ENCODE assay signal across 8 cellular contexts in genomic region chr10:92848441-92849233, GRCh38. TPM values are rescaled to one million over a fixed set of nuclear protein-coding genes. Genes with fewer than 3 reads are reported as not detected.
DNase-seq lines count a peak whose midpoint lies in the region; ATAC-seq and TF ChIP-seq lines count a peak whose summit lies in the region.

TSS of gene EXOC6 (plus strand) at chr10:92848520. CDS start at chr10:92848534, 14 bp downstream.

- H3K9ac ChIP-seq in HUES64 (ENCODE audit: low read depth, low read length) (peak within 1 kb of the TSS; percentile 84), fibroblast of lung (ENCODE audit: insufficient read depth, low read length) (peak within 1 kb of the TSS; percentile 72)

- peaks cover 6 to 41% (median 31%) of the 10 kb centered on the region in 4 donors for H3K4me1 Mint-ChIP-seq in naive thymus-derived CD8-positive, alpha-beta T cell
- H3K4me1 Mint-ChIP-seq in stimulated activated naive B cell treated with anti-CD40 and anti-IgM and Interleukin-4, amounts not matched to agents 10 μg/mL and 1 μg/mL and 100 μg/mL, for 72 hours: peaks cover 25 to 34% of the 10 kb centered on the region in 2 donors

- H3K27ac ChIP-seq in HUES64 (ENCODE audit: low read depth, low read length) (no peak within 1 kb of the TSS; the same call in 1 of the 2 replicates), fibroblast of lung (ENCODE audit: insufficient read depth, low read length) (no peak within 1 kb of the TSS)

- no peaks in the 10 kb centered on the region for H3K27me3 Mint-ChIP-seq in naive thymus-derived CD8-positive, alpha-beta T cell
- no peaks in the 10 kb centered on the region for H3K27me3 Mint-ChIP-seq in stimulated activated naive B cell treated with anti-CD40 and anti-IgM and Interleukin-4, amounts not matched to agents 10 μg/mL and 1 μg/mL and 100 μg/mL, for 72 hours

- H4K20me1 ChIP-seq in fibroblast of lung (ENCODE audit: control insufficient read depth, extremely low read depth, insufficient read depth, low read length): no peaks in the 10 kb centered on the region

- peak within 1 kb of the TSS; percentile 82 to 93 (median 89) for H3K4me3 Mint-ChIP-seq in naive thymus-derived CD8-positive, alpha-beta T cell
- H3K4me3 Mint-ChIP-seq in stimulated activated naive B cell treated with anti-CD40 and anti-IgM and Interleukin-4, amounts not matched to agents 10 μg/mL and 1 μg/mL and 100 μg/mL, for 72 hours: peak within 1 kb of the TSS; percentile 90 to 94

- TF ChIP-seq CTCF in fibroblast of lung (conservative IDR thresholded peaks at IDR 0.05 in 1 of 2, IDR thresholded peaks at IDR 0.05 in 1 of 2; ENCODE audit: low read depth in 1 of 2, low read length in 2 of 2): no peak

- under 1% methylated on average over 103 of the region's 103 CpGs for WGBS in HUES64

- H3K9me3 ChIP-seq in HUES64 (ENCODE audit: insufficient read depth, low read depth, low read length): peaks cover 7% of the 10 kb centered on the region
- H3K9me3 ChIP-seq in fibroblast of lung (ENCODE audit: control insufficient read depth, insufficient read depth, low read depth, low read length): no peaks in the 10 kb centered on the region

- DNase-seq in DMS53 treated with DMSO at 0.1 percent for 48 hours (lab: John Stamatoyannopoulos, UW; ENCODE audit: unreplicated experiment) (peak; percentile 60), RPMI7951 (ENCODE audit: low read depth) (peak; percentile 71), fibroblast of lung (ENCODE audit: low read depth in 2 of 2) (peak; percentile 72 to 77)
- DNase-seq in activated T-helper 1 cell treated with anti-CD3 and anti-CD28 coated beads, Interleukin-2, amount 50 U/mL, for 16 hours (ENCODE audit: low read depth in 1 of 2, low spot score in 1 of 2): peak; percentile 67 to 74
- peak; percentile 75 to 95 (median 88) for DNase-seq in naive thymus-derived CD8-positive, alpha-beta T cell
- peak; percentile 82 for DNase-seq in stimulated activated naive B cell treated with anti-CD40 and anti-IgM and Interleukin-4, amounts not matched to agents 10 μg/mL and 1 μg/mL and 100 μg/mL, for 72 hours

- H3K4me2 ChIP-seq in fibroblast of lung (ENCODE audit: extremely low read depth, insufficient read depth, low read length): peak within 1 kb of the TSS; percentile 98

- H3K4me1 ChIP-seq in HUES64 (ENCODE audit: insufficient read depth, low read length) (peaks cover 5% of the 10 kb centered on the region; the same call in 1 of the 2 replicates), fibroblast of lung (ENCODE audit: control insufficient read depth, extremely low read depth, insufficient read depth, low read length) (peaks cover 3% of the 10 kb centered on the region)

- peak within 1 kb of the TSS; percentile 96 for H2AFZ ChIP-seq in fibroblast of lung (ENCODE audit: low read length)

- peaks cover 49% of the 10 kb centered on the region for H3K27me3 ChIP-seq in HUES64 (ENCODE audit: insufficient read depth, low read length)
- H3K27me3 ChIP-seq in fibroblast of lung (ENCODE audit: control insufficient read depth, insufficient read depth, low read length): no peaks in the 10 kb centered on the region

- H3K4me3 ChIP-seq in HUES64 (ENCODE audit: low read length): peak within 1 kb of the TSS; percentile 89
- H3K4me3 ChIP-seq in fibroblast of lung (replicated peaks in 1 of 4; ENCODE audit: control extremely low read depth in 1 of 4, insufficient read depth in 1 of 4, low read depth in 3 of 4, low read length in 4 of 4): peak within 1 kb of the TSS; percentile 60 to 90 (median 79)

- H3K27ac Mint-ChIP-seq in naive thymus-derived CD8-positive, alpha-beta T cell: peak within 1 kb of the TSS; percentile 55 to 95 (median 92)
- H3K27ac Mint-ChIP-seq in stimulated activated naive B cell treated with anti-CD40 and anti-IgM and Interleukin-4, amounts not matched to agents 10 μg/mL and 1 μg/mL and 100 μg/mL, for 72 hours: peak within 1 kb of the TSS; percentile 94

- H3K36me3 ChIP-seq in HUES64 (ENCODE audit: insufficient read depth, low read length) (no peaks in the 10 kb centered on the region), fibroblast of lung (ENCODE audit: control insufficient read depth, insufficient read depth, low read length) (no peaks in the 10 kb centered on the region)

- H3K9me3 Mint-ChIP-seq in naive thymus-derived CD8-positive, alpha-beta T cell: no peaks in the 10 kb centered on the region
- H3K9me3 Mint-ChIP-seq in stimulated activated naive B cell treated with anti-CD40 and anti-IgM and Interleukin-4, amounts not matched to agents 10 μg/mL and 1 μg/mL and 100 μg/mL, for 72 hours: no peaks in the 10 kb centered on the region

- POLR2A ChIA-PET in naive thymus-derived CD8-positive, alpha-beta T cell (lab: Charles Lee): interaction anchor here (0.5 to 2.8 kb wide), 13 partner anchors 18 to 1439 kb away, joined by 3 to 11 read pairs (median 6); partner anchors contain the start of genes FRA10AC1, IDE and KIF11

- peak; percentile 68 for ATAC-seq in GM21447 (IDR thresholded peaks at IDR 0.05; ENCODE audit: unreplicated experiment)
- peak; percentile 86 to 88 for ATAC-seq in naive thymus-derived CD8-positive, alpha-beta T cell
- ATAC-seq in stimulated activated naive B cell treated with anti-CD40 and anti-IgM and Interleukin-4, amounts not matched to agents 10 μg/mL and 1 μg/mL and 100 μg/mL, for 72 hours (replicated peaks): peak; percentile 82 to 85

- no peaks in the 10 kb centered on the region for H3K36me3 Mint-ChIP-seq in naive thymus-derived CD8-positive, alpha-beta T cell
- peaks cover 0 to 3% of the 10 kb centered on the region in 2 donors for H3K36me3 Mint-ChIP-seq in stimulated activated naive B cell treated with anti-CD40 and anti-IgM and Interleukin-4, amounts not matched to agents 10 μg/mL and 1 μg/mL and 100 μg/mL, for 72 hours

- no peaks in the 10 kb centered on the region for H3K79me2 ChIP-seq in fibroblast of lung (ENCODE audit: control insufficient read depth, insufficient read depth, low read length)

RNA-seq across cellular contexts. Expression of gene EXOC6, which starts in this region (rescaled TPM):
- polyA plus RNA-seq in HUES64 (2013, experiment 1 of 2): 7.2 TPM
- polyA plus RNA-seq in HUES64 (2013, experiment 2 of 2): 7.5 TPM
- 3.1 and 5.2 TPM in 2 replicates for total RNA-seq in RPMI7951 (2014; rRNA removed; shearing (Covaris generic))
- 8.5 and 9.2 TPM in 2 replicates for total RNA-seq in fibroblast of lung
- polyA plus RNA-seq in fibroblast of lung: 6.2 and 12.9 TPM in 2 replicates
- 5.0 and 16.4 TPM in 2 replicates for polyA plus RNA-seq in fibroblast of lung (2012)
- 0.79 and 7.3 TPM in 2 replicates for polyA minus RNA-seq in fibroblast of lung (ENCODE audit: low replicate concordance)
- 10 to 100 TPM; 11.8 to 12.3 TPM for total RNA-seq in naive thymus-derived CD8-positive, alpha-beta T cell
- 1 to 10 TPM; 5.5 to 6.5 (median 5.8) TPM for polyA plus RNA-seq in naive thymus-derived CD8-positive, alpha-beta T cell
